Comparison of ENCODE assay signal across 8 cellular contexts in the genomic region with DNA sequence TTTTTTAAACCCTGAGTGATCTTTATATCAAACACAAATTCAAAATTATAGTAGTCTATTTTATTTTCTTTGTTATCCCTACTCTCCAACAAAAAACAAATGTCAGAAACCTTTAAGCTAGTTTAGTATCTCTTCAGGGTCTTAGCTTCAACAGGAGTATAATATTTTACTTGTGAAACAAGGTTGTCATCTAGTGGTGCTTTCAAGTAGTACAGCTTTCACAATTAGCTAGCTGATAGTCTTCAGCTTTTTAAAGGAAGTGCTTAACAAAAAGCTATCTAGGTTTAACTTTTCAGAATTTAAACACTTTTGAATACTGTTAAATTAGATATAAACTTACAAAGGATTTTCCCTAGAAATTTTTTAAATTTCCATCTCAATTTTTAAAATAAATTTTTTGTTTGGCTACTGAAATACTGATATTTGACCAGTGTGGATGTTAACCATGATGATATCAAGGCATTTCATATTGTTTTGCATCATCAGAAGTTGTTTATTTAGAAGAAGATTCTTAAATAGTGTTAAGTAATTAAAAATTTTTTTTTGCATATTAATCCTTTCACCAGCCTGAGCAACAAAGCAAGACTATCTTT. TPM values are rescaled to one million over a fixed set of nuclear protein-coding genes. Genes with fewer than 3 reads are reported as not detected.
DNase-seq lines count a peak whose midpoint lies in the region; ATAC-seq and TF ChIP-seq lines count a peak whose summit lies in the region.

No MANE protein-coding gene starts in this region.

- DNase-seq in D341Med (ENCODE audit: low spot score) (peak; percentile 20), NCI-H2171 (lab: John Stamatoyannopoulos, UW) (peak; percentile 24), amniotic epithelial cell (ENCODE audit: low read depth) (peak; percentile 70), hepatic stellate cell (ENCODE audit: low spot score) (peak; percentile 12), smooth muscle cell (lab: John Stamatoyannopoulos, UW; ENCODE audit: unreplicated experiment) (no peak)
- DNase-seq in NK-92 treated with Interleukin-12 subunit alpha and Interleukin-12 subunit beta, amount 100 ng/mL, for 24 hours (lab: John Stamatoyannopoulos, UW), result no peak

- TF ChIP-seq CTCF in smooth muscle cell (IDR thresholded peaks at IDR 0.05; ENCODE audit: borderline replicate concordance, insufficient read depth, poor library complexity, severe bottlenecking), result peak; percentile 82

- H3K79me2 ChIP-seq in smooth muscle cell (ENCODE audit: low read depth), result no peaks in the 10 kb centered on the region

- ATAC-seq in GM19043 (IDR thresholded peaks at IDR 0.05; ENCODE audit: low read depth, unreplicated experiment) (peak; percentile 80), HG03103 (IDR thresholded peaks at IDR 0.05; ENCODE audit: low read depth, unreplicated experiment) (peak; percentile 75)

- H3K9me3 ChIP-seq in smooth muscle cell (replicated peaks; ENCODE audit: low read depth), result no peaks in the 10 kb centered on the region

- H4K20me1 ChIP-seq in smooth muscle cell (ENCODE audit: low read depth), result peaks cover 7% of the 10 kb centered on the region

- no peaks in the 10 kb centered on the region for H3K4me1 ChIP-seq in smooth muscle cell (ENCODE audit: low read depth)

- H3F3A ChIP-seq in smooth muscle cell (ENCODE audit: low read depth), result no peaks in the 10 kb centered on the region

- H3K4me2 ChIP-seq in smooth muscle cell, result no peak overlapping the region

- no peak overlapping the region for H3K27ac ChIP-seq in smooth muscle cell (ENCODE audit: low read depth)

- H2AFZ ChIP-seq in smooth muscle cell (ENCODE audit: low read depth), result no peak overlapping the region

- no peak overlapping the region for H3K9ac ChIP-seq in smooth muscle cell (ENCODE audit: low read depth)

- H3K27me3 ChIP-seq in smooth muscle cell (ENCODE audit: low read depth), result no peaks in the 10 kb centered on the region

- no peaks in the 10 kb centered on the region for H3K36me3 ChIP-seq in smooth muscle cell (ENCODE audit: low read depth)

- H3K4me3 ChIP-seq in smooth muscle cell, result no peak overlapping the region

RNA-seq across cellular contexts. Expression of a gene that starts 34.2 kb away (rescaled TPM):
- total RNA-seq in smooth muscle cell, result 20.4 and 26.8 TPM in 2 replicates
- 7.3 and 8.3 TPM in 2 replicates for polyA plus RNA-seq in smooth muscle cell

Comparison
In these comparisons a context has a peak if more than half of its experiments do, and no peak if none do; other contexts are left out.
1. DNase-seq: peak in D341Med (single experiment), NCI-H2171 (single experiment), amniotic epithelial cell (single experiment) and hepatic stellate cell (single experiment); none in smooth muscle cell (single experiment) and NK-92 treated with Interleukin-12 subunit alpha and Interleukin-12 subunit beta, amount 100 ng/mL, for 24 hours (single experiment).